ENCODE assay signal across 21 cellular contexts in genomic region chr21:41374867-41375533, GRCh38. TPM values are rescaled to one million over a fixed set of nuclear protein-coding genes. Genes with fewer than 3 reads are reported as not detected.
A peak's percentile ranks its signal among the peaks of the same experiment; 100 is the strongest.
DNase-seq lines count a peak whose midpoint lies in the region; ATAC-seq and TF ChIP-seq lines count a peak whose summit lies in the region.
"Had no signal": no experiment of that assay in that cellular context is flagged by ENCODE, and none has a peak within 500 bp of the region (broad histone marks: within the 10 kb centered on the region; RNA-seq: fewer than 3 reads in every experiment).

No MANE protein-coding gene starts in this region.

- POLR2A ChIA-PET in activated CD4-positive, alpha-beta memory T cell treated with anti-CD3 and anti-CD28 coated beads, Interleukin-2, amount 10 ng/mL, durations not matched to agents 7 days and 5 days (lab: Charles Lee) = interaction anchor here (2.5 kb wide), 1 partner anchor 13 kb away, joined by 8 read pairs; the partner anchor contains the start of gene MX2

- peak; percentile 23 for DNase-seq in stimulated activated CD4-positive, alpha-beta T cell treated with anti-CD3 and anti-CD28 coated beads, Interleukin-15, amount 100 ng/mL, for 24 hours
- no peak for DNase-seq in stimulated activated CD4-positive, alpha-beta T cell treated with anti-CD3 and anti-CD28 coated beads, Interleukin-2, amount 100 ng/mL, for 24 hours
- DNase-seq in activated CD4-positive, alpha-beta memory T cell treated with anti-CD3 and anti-CD28 coated beads, Interleukin-2, amount 10 ng/mL, durations not matched to agents 7 days and 5 days = peak; percentile 26
- peak; percentile 36 for DNase-seq in endodermal cell
- peak in 1 of 2 donors; percentile 53 for DNase-seq in stimulated activated naive CD8-positive, alpha-beta T cell treated with anti-CD3 and anti-CD28 coated beads, Interleukin-15, amount 100 ng/mL, for 72 hours
- DNase-seq: activated effector memory CD4-positive, alpha-beta T cell treated with anti-CD3 and anti-CD28 coated beads, Interleukin-2, amount 50 U/mL, for 16 hours; brain microvascular endothelial cell; GF-D8; HCEC 1CT; Kasumi-1; NCI-H345; occipital lobe; SJCRH30; T1000 had no signal

- no peak overlapping the region for H3K9ac ChIP-seq in endodermal cell (ENCODE audit: extremely low read depth, low read length, poor library complexity, severe bottlenecking)

- H3K4me1 Mint-ChIP-seq in activated CD4-positive, alpha-beta memory T cell treated with anti-CD3 and anti-CD28 coated beads, Interleukin-2, amount 10 ng/mL, durations not matched to agents 7 days and 5 days = peaks cover 33% of the 10 kb centered on the region
- peaks cover 2% of the 10 kb centered on the region for H3K4me1 Mint-ChIP-seq in endodermal cell
- peaks cover 51% of the 10 kb centered on the region for H3K4me1 Mint-ChIP-seq in stimulated activated naive CD8-positive, alpha-beta T cell treated with anti-CD3 and anti-CD28 coated beads, Interleukin-15, amount 100 ng/mL, for 72 hours

- H3K27ac ChIP-seq in endodermal cell (ENCODE audit: low read depth, low read length) = no peak overlapping the region
- H3K27ac ChIP-seq: brain microvascular endothelial cell, SJCRH30, tibial artery had no signal

- CTCF ChIA-PET in activated CD4-positive, alpha-beta memory T cell treated with anti-CD3 and anti-CD28 coated beads, Interleukin-2, amount 10 ng/mL, durations not matched to agents 7 days and 5 days (lab: Charles Lee) = no interaction called here

- ATAC-seq in stimulated activated naive CD8-positive, alpha-beta T cell treated with anti-CD3 and anti-CD28 coated beads, Interleukin-15, amount 100 ng/mL, for 72 hours = peak; percentile 89
- ATAC-seq in HG02852 (IDR thresholded peaks at IDR 0.05; ENCODE audit: unreplicated experiment) (no peak), GM19467 (IDR thresholded peaks at IDR 0.05; ENCODE audit: unreplicated experiment) (no peak), GM18909 (IDR thresholded peaks at IDR 0.05; ENCODE audit: poor library complexity, unreplicated experiment) (no peak)
- ATAC-seq: sciatic nerve had no signal

- no peaks in the 10 kb centered on the region for H3K9me3 ChIP-seq in endodermal cell (ENCODE audit: control insufficient read depth, low read length)
- H3K9me3 ChIP-seq: SJCRH30, tibial artery had no signal

- no peak overlapping the region for H3K4me3 Mint-ChIP-seq in activated CD4-positive, alpha-beta memory T cell treated with anti-CD3 and anti-CD28 coated beads, Interleukin-2, amount 10 ng/mL, durations not matched to agents 7 days and 5 days
- H3K4me3 Mint-ChIP-seq in endodermal cell = no peak overlapping the region
- H3K4me3 Mint-ChIP-seq in stimulated activated naive CD8-positive, alpha-beta T cell treated with anti-CD3 and anti-CD28 coated beads, Interleukin-15, amount 100 ng/mL, for 72 hours = no peak overlapping the region
- H3K4me3 Mint-ChIP-seq: mesothelial cell of epicardium had no signal

- H3K36me3 Mint-ChIP-seq in activated CD4-positive, alpha-beta memory T cell treated with anti-CD3 and anti-CD28 coated beads, Interleukin-2, amount 10 ng/mL, durations not matched to agents 7 days and 5 days (ENCODE audit: low read depth) = peaks cover 65% of the 10 kb centered on the region
- no peaks in the 10 kb centered on the region for H3K36me3 Mint-ChIP-seq in endodermal cell (ENCODE audit: low read depth)
- H3K36me3 Mint-ChIP-seq: mesothelial cell of epicardium had no signal

- H3K4me3 ChIP-seq in endodermal cell (ENCODE audit: low read length) = no peak overlapping the region
- H3K4me3 ChIP-seq: SJCRH30, tibial artery had no signal

- TF ChIP-seq CTCF in endodermal cell (conservative IDR thresholded peaks at IDR 0.05) = no peak

- no peaks in the 10 kb centered on the region for H3K9me3 Mint-ChIP-seq in activated CD4-positive, alpha-beta memory T cell treated with anti-CD3 and anti-CD28 coated beads, Interleukin-2, amount 10 ng/mL, durations not matched to agents 7 days and 5 days
- no peaks in the 10 kb centered on the region for H3K9me3 Mint-ChIP-seq in endodermal cell
- peaks cover 0 to 4% of the 10 kb centered on the region in 2 donors for H3K9me3 Mint-ChIP-seq in stimulated activated naive CD8-positive, alpha-beta T cell treated with anti-CD3 and anti-CD28 coated beads, Interleukin-15, amount 100 ng/mL, for 72 hours
- H3K9me3 Mint-ChIP-seq: mesothelial cell of epicardium had no signal

- H3K27me3 Mint-ChIP-seq in activated CD4-positive, alpha-beta memory T cell treated with anti-CD3 and anti-CD28 coated beads, Interleukin-2, amount 10 ng/mL, durations not matched to agents 7 days and 5 days = no peaks in the 10 kb centered on the region
- peaks cover 4% of the 10 kb centered on the region for H3K27me3 Mint-ChIP-seq in endodermal cell (ENCODE audit: insufficient read depth)
- H3K27me3 Mint-ChIP-seq in stimulated activated naive CD8-positive, alpha-beta T cell treated with anti-CD3 and anti-CD28 coated beads, Interleukin-15, amount 100 ng/mL, for 72 hours = no peaks in the 10 kb centered on the region

- H3K36me3 ChIP-seq in endodermal cell (ENCODE audit: control insufficient read depth, insufficient read depth, low read length) = no peaks in the 10 kb centered on the region
- H3K36me3 ChIP-seq: brain microvascular endothelial cell, SJCRH30 had no signal

- no peaks in the 10 kb centered on the region for H3K27me3 ChIP-seq in endodermal cell (ENCODE audit: control insufficient read depth, insufficient read depth, low read length, poor library complexity, severe bottlenecking)
- H3K27me3 ChIP-seq: brain microvascular endothelial cell, tibial artery had no signal

- peak overlapping the region; percentile 35 for H3K27ac Mint-ChIP-seq in activated CD4-positive, alpha-beta memory T cell treated with anti-CD3 and anti-CD28 coated beads, Interleukin-2, amount 10 ng/mL, durations not matched to agents 7 days and 5 days
- no peak overlapping the region for H3K27ac Mint-ChIP-seq in endodermal cell
- H3K27ac Mint-ChIP-seq in stimulated activated naive CD8-positive, alpha-beta T cell treated with anti-CD3 and anti-CD28 coated beads, Interleukin-15, amount 100 ng/mL, for 72 hours = peak overlapping the region; percentile 23 to 93
- H3K27ac Mint-ChIP-seq: mesothelial cell of epicardium had no signal

- H3K4me1 ChIP-seq in endodermal cell (ENCODE audit: control insufficient read depth, insufficient read depth, low read length) = peaks cover 7% of the 10 kb centered on the region
- H3K4me1 ChIP-seq: SJCRH30 had no signal

- WGBS in endodermal cell (ENCODE audit: insufficient coverage in 1 of 2, insufficient read length in 1 of 2), 2 experiments = 80 to 83% methylated on average over 3 to 5 of the region's 5 CpGs

RNA-seq across cellular contexts. Expression of gene MX2, which starts 13.2 kb away (rescaled TPM):
- total RNA-seq in activated CD4-positive, alpha-beta memory T cell treated with anti-CD3 and anti-CD28 coated beads, Interleukin-2, amount 10 ng/mL, durations not matched to agents 7 days and 5 days = 100 to 1,000 TPM; 167 to 171 TPM
- total RNA-seq in endodermal cell = 10 to 100 TPM in 1 of 2 donors, 1 to 10 TPM in 1; 1.6 to 11.4 TPM
- 0.50 TPM for polyA plus RNA-seq in endodermal cell (2013, experiment 1 of 2)
- polyA plus RNA-seq in endodermal cell (2013, experiment 2 of 2) = 0.33 TPM
- total RNA-seq: SJCRH30 had no signal

RNA-seq across cellular contexts. Expression of gene MX1, which starts 51.0 kb away (rescaled TPM):
- 100 to 1,000 TPM; 682 to 702 TPM for total RNA-seq in activated CD4-positive, alpha-beta memory T cell treated with anti-CD3 and anti-CD28 coated beads, Interleukin-2, amount 10 ng/mL, durations not matched to agents 7 days and 5 days
- under 1 TPM; 0.42 to 0.84 TPM for total RNA-seq in endodermal cell
- 1.1 TPM for polyA plus RNA-seq in endodermal cell (2013, experiment 1 of 2)
- 0.79 TPM for polyA plus RNA-seq in endodermal cell (2013, experiment 2 of 2)
- total RNA-seq: SJCRH30 had no signal

RNA-seq across cellular contexts. Expression of gene FAM3B, which starts 58.4 kb away (rescaled TPM):
- not detected for total RNA-seq in activated CD4-positive, alpha-beta memory T cell treated with anti-CD3 and anti-CD28 coated beads, Interleukin-2, amount 10 ng/mL, durations not matched to agents 7 days and 5 days
- total RNA-seq in endodermal cell = 1 to 10 TPM; 2.1 to 3.1 TPM
- 0.32 TPM for polyA plus RNA-seq in endodermal cell (2013, experiment 1 of 2)
- 0.46 TPM for polyA plus RNA-seq in endodermal cell (2013, experiment 2 of 2)
- total RNA-seq: occipital lobe, SJCRH30 had no signal
- polyA plus RNA-seq: keratinocyte had no signal

Comparison
In these comparisons a context has a peak if more than half of its experiments do, and no peak if none do; other contexts are left out.
1. DNase-seq: peak in stimulated activated CD4-positive, alpha-beta T cell treated with anti-CD3 and anti-CD28 coated beads, Interleukin-15, amount 100 ng/mL, for 24 hours (single experiment), activated CD4-positive, alpha-beta memory T cell treated with anti-CD3 and anti-CD28 coated beads, Interleukin-2, amount 10 ng/mL, durations not matched to agents 7 days and 5 days (single experiment) and endodermal cell (single experiment); none in stimulated activated CD4-positive, alpha-beta T cell treated with anti-CD3 and anti-CD28 coated beads, Interleukin-2, amount 100 ng/mL, for 24 hours (0 of 2).
2. RNA of gene MX2, which starts 13.2 kb away (total RNA-seq): 167 to 171 TPM in activated CD4-positive, alpha-beta memory T cell treated with anti-CD3 and anti-CD28 coated beads, Interleukin-2, amount 10 ng/mL, durations not matched to agents 7 days and 5 days; 1.6 to 11.4 TPM in endodermal cell; every median in the first group is over 10 times any median in the second.
3. RNA of gene MX1, which starts 51.0 kb away (total RNA-seq): 682 to 702 TPM in activated CD4-positive, alpha-beta memory T cell treated with anti-CD3 and anti-CD28 coated beads, Interleukin-2, amount 10 ng/mL, durations not matched to agents 7 days and 5 days; 0.42 to 0.84 TPM in endodermal cell; every median in the first group is over 100 times any median in the second.